In the genomic region with DNA sequence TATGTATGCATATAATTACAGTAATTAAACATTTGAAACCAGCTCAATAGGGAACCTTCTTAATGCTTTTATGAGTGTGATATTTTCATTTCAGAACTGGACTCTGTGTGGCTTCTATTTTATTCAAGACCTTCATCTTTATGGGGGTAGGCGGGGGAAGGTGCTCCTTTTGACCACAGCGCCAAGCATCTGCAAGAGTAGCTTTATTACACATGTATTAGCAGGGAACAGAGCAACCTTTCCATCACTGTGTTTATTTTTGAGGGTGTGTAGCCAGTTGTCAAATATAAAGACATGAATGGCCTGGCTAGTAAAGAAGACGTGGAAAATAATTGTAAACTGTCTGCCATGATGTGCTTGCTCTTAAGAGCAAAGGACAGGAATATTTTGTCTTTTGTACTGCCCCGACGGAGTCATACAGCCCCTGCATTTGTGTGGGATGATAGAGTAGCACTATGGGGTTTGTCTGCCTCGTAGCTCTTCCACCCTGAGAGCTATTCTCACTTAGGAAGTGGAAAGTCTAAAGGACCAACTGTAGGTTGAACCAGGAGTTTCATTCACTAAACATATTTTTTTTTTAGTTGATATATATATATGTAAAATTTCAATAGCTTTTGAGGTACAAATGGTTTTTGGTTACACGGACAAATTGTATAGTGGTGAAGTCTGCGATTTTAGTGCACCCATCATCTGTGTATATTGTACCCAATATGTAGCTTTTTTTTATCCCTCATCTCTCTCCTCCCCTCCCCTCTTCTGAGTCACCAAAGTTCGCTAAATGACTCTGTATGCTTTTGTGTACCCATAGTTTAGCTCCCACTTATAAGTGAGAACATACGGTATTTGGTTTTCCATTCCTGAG, we compare ENCODE assay signal across 10 cellular contexts.
DNase-seq lines count a peak whose midpoint lies in the region; ATAC-seq and TF ChIP-seq lines count a peak whose summit lies in the region.
"Had no signal": no experiment of that assay in that cellular context is flagged by ENCODE, and none has a peak within 500 bp of the region (broad histone marks: within the 10 kb centered on the region; RNA-seq: fewer than 3 reads in every experiment).

No MANE protein-coding gene starts in this region.

- intact Hi-C loops in spleen (cut with DNase I; ENCODE audit: low total_unique reads) = no loop called here

- H3K9me3 ChIP-seq in spleen (peaks cover 0 to 12% (median 10%) of the 10 kb centered on the region in 8 donors), right atrium auricular region (peaks cover 0 to 6% of the 10 kb centered on the region in 2 donors)

- H3K36me3 Mint-ChIP-seq in activated naive CD8-positive, alpha-beta T cell treated with anti-CD3 and anti-CD28 coated beads for 36 hours = peaks cover 18% of the 10 kb centered on the region

- H3K27ac ChIP-seq in spleen (peak overlapping the region in 5 of 8 donors; percentile 16 to 76 (median 39)), substantia nigra (ENCODE audit: low read depth, low read length, poor library complexity, severe bottlenecking) (no peak overlapping the region), right atrium auricular region (peak overlapping the region in 1 of 2 donors; percentile 63)

- H3K4me3 ChIP-seq in spleen (peak overlapping the region in 1 of 8 donors; percentile 35), right atrium auricular region (no peak overlapping the region)
- H3K4me3 ChIP-seq: SK-N-MC had no signal

- 79 to 86% (median 83%) methylated on average over 10 of the region's 10 CpGs for WGBS in spleen, 5 donors

- no peak for DNase-seq in activated CD4-positive, CD25-positive, alpha-beta regulatory T cell (lab: John Stamatoyannopoulos, UW)
- DNase-seq in NCI-H1092 (lab: John Stamatoyannopoulos, UW) (peak; percentile 81), spleen (no peak), substantia nigra (lab: John Stamatoyannopoulos, UW) (no peak), right atrium auricular region (ENCODE audit: low spot score) (no peak), NCI-H2196 (lab: John Stamatoyannopoulos, UW; ENCODE audit: unreplicated experiment) (no peak)
- DNase-seq in activated naive CD8-positive, alpha-beta T cell treated with anti-CD3 and anti-CD28 coated beads for 36 hours = peak; percentile 22

- H3K9me3 Mint-ChIP-seq in activated naive CD8-positive, alpha-beta T cell treated with anti-CD3 and anti-CD28 coated beads for 36 hours = peaks cover 12% of the 10 kb centered on the region

- no peaks in the 10 kb centered on the region for H3K27me3 Mint-ChIP-seq in activated naive CD8-positive, alpha-beta T cell treated with anti-CD3 and anti-CD28 coated beads for 36 hours

- H3K4me3 Mint-ChIP-seq in activated naive CD8-positive, alpha-beta T cell treated with anti-CD3 and anti-CD28 coated beads for 36 hours = peak overlapping the region; percentile 61
- H3K4me3 Mint-ChIP-seq: nephron had no signal

- no peaks in the 10 kb centered on the region for H3K36me3 ChIP-seq in spleen
- H3K36me3 ChIP-seq in right atrium auricular region = no peaks in the 10 kb centered on the region

- H3K27me3 ChIP-seq in spleen (replicated peaks in 1 of 7) (no peaks in the 10 kb centered on the region), right atrium auricular region (no peaks in the 10 kb centered on the region)

- H3K4me1 ChIP-seq in spleen (peaks cover 2 to 56% (median 35%) of the 10 kb centered on the region in 6 donors), right atrium auricular region (peaks cover 0 to 24% of the 10 kb centered on the region in 2 donors)

- no peak for TF ChIP-seq POLR2A in spleen (IDR thresholded peaks at IDR 0.05)

- TF ChIP-seq CTCF in spleen (IDR thresholded peaks at IDR 0.05 in 8 of 11, conservative IDR thresholded peaks at IDR 0.05 in 3 of 11) (no peak), right atrium auricular region (IDR thresholded peaks at IDR 0.05) (no peak)

- peak; percentile 55 to 58 for ATAC-seq in activated CD4-positive, CD25-positive, alpha-beta regulatory T cell treated with anti-CD3 and anti-CD28 coated beads, Interleukin-2, amount 50 U/mL, for 24 hours

- peak overlapping the region; percentile 86 for H3K27ac Mint-ChIP-seq in activated naive CD8-positive, alpha-beta T cell treated with anti-CD3 and anti-CD28 coated beads for 36 hours

- H3K4me1 Mint-ChIP-seq in activated naive CD8-positive, alpha-beta T cell treated with anti-CD3 and anti-CD28 coated beads for 36 hours = peaks cover 76% of the 10 kb centered on the region

Comparison
In these comparisons a context has a peak if more than half of its experiments do, and no peak if none do; other contexts are left out.
1. DNase-seq: peak in NCI-H1092 (single experiment) and activated naive CD8-positive, alpha-beta T cell treated with anti-CD3 and anti-CD28 coated beads for 36 hours (single experiment); none in activated CD4-positive, CD25-positive, alpha-beta regulatory T cell (0 of 4), spleen (single experiment), substantia nigra (0 of 49), right atrium auricular region (single experiment) and NCI-H2196 (single experiment).